ENCODE assay signal across 8 cellular contexts in the genomic region with DNA sequence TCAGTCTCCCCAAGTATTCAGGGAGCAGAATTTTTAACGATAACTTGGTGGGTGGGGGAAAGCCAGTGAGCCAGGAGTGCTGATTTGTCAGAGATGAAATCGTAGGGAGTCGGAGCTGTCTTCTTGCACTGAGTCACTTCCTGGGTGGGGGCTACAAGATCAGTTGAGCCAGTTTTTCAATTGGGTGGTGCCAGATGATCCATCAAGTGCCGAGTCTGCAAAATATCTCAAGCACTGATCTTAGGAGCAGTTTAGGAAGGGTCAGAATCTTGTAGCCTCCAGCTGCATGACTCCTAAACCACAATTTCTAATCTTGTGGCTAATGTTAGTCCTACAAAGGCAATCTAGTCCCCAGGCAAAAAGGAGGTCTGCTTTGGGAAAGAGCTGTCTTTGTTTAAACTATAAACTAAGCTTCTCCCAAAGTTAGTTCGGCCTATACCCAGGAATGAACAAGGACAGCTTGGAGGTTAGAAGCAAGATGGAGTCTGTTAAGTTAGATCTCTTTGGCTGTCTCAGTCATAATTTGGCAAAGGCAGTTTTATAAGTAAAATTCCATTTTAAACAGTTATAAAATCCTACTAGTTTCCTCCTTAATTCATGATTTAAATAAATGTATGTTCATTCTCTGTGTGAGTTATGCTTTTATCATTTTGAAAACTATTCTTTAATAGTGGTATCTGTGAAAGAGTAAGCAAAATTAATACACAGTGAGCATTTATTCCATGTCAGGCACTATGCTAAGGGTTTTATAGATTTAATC. TPM values are rescaled to one million over a fixed set of nuclear protein-coding genes. Genes with fewer than 3 reads are reported as not detected.
DNase-seq lines count a peak whose midpoint lies in the region; ATAC-seq, FAIRE-seq and TF ChIP-seq lines count a peak whose summit lies in the region.

No MANE protein-coding gene starts in this region.

- H3K9me3 ChIP-seq in SK-N-MC (ENCODE audit: low read depth, low read length) (no peaks in the 10 kb centered on the region), ovary (no peaks in the 10 kb centered on the region)

- no peak for ATAC-seq in HG03196 (IDR thresholded peaks at IDR 0.05; ENCODE audit: unreplicated experiment)

- H3K9ac ChIP-seq in SK-N-MC (ENCODE audit: insufficient read length), result peak overlapping the region; percentile 20

- H3K36me3 ChIP-seq in SK-N-MC (ENCODE audit: insufficient read depth, low read length) (peaks cover 16% of the 10 kb centered on the region; the same call in 1 of the 2 replicates), bronchial epithelial cell (ENCODE audit: control insufficient read depth, insufficient read depth, low read length) (no peaks in the 10 kb centered on the region), ovary (no peaks in the 10 kb centered on the region)

- TF ChIP-seq POLR2A in ovary (IDR thresholded peaks at IDR 0.05), result no peak

- peak overlapping the region; percentile 78 for H3K27ac ChIP-seq in SK-N-MC
- H3K27ac ChIP-seq in ovary, result no peak overlapping the region

- no peaks in the 10 kb centered on the region for H3K4me1 ChIP-seq in ovary (ENCODE audit: insufficient read depth)

- TF ChIP-seq CTCF in GM12865 (IDR thresholded peaks at IDR 0.05; ENCODE audit: insufficient read depth, low read depth, low read length, missing control alignments), result no peak
- no peak for TF ChIP-seq CTCF in bronchial epithelial cell (IDR thresholded peaks at IDR 0.05; ENCODE audit: insufficient read depth, low read length, severe bottlenecking)
- no peak for TF ChIP-seq CTCF in ovary (IDR thresholded peaks at IDR 0.05)

- H3K4me3 ChIP-seq in GM12865 (ENCODE audit: low read depth, low read length) (no peak overlapping the region), SK-N-MC (peak overlapping the region; percentile 38), bronchial epithelial cell (ENCODE audit: low read depth, low read length) (no peak overlapping the region), ovary (no peak overlapping the region)

- WGBS in ovary, 3 donors, result 52 to 66% (median 65%) methylated on average over 5 of the region's 5 CpGs

- peak; percentile 14 for DNase-seq in GM12865 (ENCODE audit: low read depth)
- no peak for DNase-seq in SK-N-MC (ENCODE audit: low read depth, low spot score)
- DNase-seq in bronchial epithelial cell (ENCODE audit: low read depth), result peak; percentile 97
- DNase-seq in stimulated activated CD4-positive, alpha-beta T cell treated with anti-CD3 and anti-CD28 coated beads, Interleukin-15, amount 100 ng/mL, for 48 hours (ENCODE audit: low read depth in 2 of 2), result peak; percentile 42 to 57
- DNase-seq in NOMO-1 treated with DMSO at 0.1 percent for 48 hours (lab: John Stamatoyannopoulos, UW; ENCODE audit: unreplicated experiment), result no peak
- DNase-seq in NCI-H2029 treated with DMSO at 0.1 percent for 48 hours (lab: John Stamatoyannopoulos, UW), result no peak
- DNase-seq in ovary, result no peak

- FAIRE-seq in bronchial epithelial cell (lab: Jason Lieb, UNC), result no peak

- intact Hi-C loops in ovary (cut with DNase I), result no loop called here

- TF ChIP-seq EP300 in ovary (IDR thresholded peaks at IDR 0.05), result no peak

- H3K27me3 ChIP-seq in bronchial epithelial cell (ENCODE audit: control insufficient read depth, insufficient read depth, low read length), result no peaks in the 10 kb centered on the region
- H3K27me3 ChIP-seq in ovary, result no peaks in the 10 kb centered on the region

RNA-seq across cellular contexts. Expression of a gene that starts 51.7 kb away (rescaled TPM):
- 180 and 213 TPM in 2 replicates for total RNA-seq in bronchial epithelial cell
- total RNA-seq in ovary, result 10 to 100 TPM; 11.9 to 38.8 (median 23.3) TPM
- polyA plus RNA-seq in ovary, result 10 to 100 TPM; 10.3 to 38.6 TPM

Comparison
In these comparisons a context has a peak if more than half of its experiments do, and no peak if none do; other contexts are left out.
1. DNase-seq: peak in GM12865 (single experiment), bronchial epithelial cell (single experiment) and stimulated activated CD4-positive, alpha-beta T cell treated with anti-CD3 and anti-CD28 coated beads, Interleukin-15, amount 100 ng/mL, for 48 hours (2 of 2); none in SK-N-MC (single experiment), NOMO-1 treated with DMSO at 0.1 percent for 48 hours (single experiment), NCI-H2029 treated with DMSO at 0.1 percent for 48 hours (single experiment) and ovary (0 of 5).